8 cellular contexts compared by ENCODE assay signal in genomic region chrX:12791253-12792228, GRCh38. TPM values are rescaled to one million over a fixed set of nuclear protein-coding genes. Genes with fewer than 3 reads are reported as not detected.
DNase-seq lines count a peak whose midpoint lies in the region; ATAC-seq lines count a peak whose summit lies in the region.

PRPS2 (plus strand) TSS chrX:12791412; CDS start chrX:12791498, 86 bp downstream.

- H3K36me3 ChIP-seq in duodenal mucosa (ENCODE audit: control insufficient read depth in 1 of 2, insufficient read depth in 2 of 2, low read length in 2 of 2): no peaks in the 10 kb centered on the region

- peaks cover 0 to 3% of the 10 kb centered on the region in 2 donors for H3K4me1 ChIP-seq in duodenal mucosa (ENCODE audit: control insufficient read depth in 1 of 2, insufficient read depth in 2 of 2, low read length in 2 of 2)

- H3K27ac ChIP-seq in duodenal mucosa (ENCODE audit: low read depth, low read length): no peak within 1 kb of the TSS

- peak; percentile 22 for DNase-seq in DMS153 treated with DMSO at 0.1 percent for 48 hours (lab: John Stamatoyannopoulos, UW; ENCODE audit: unreplicated experiment)
- no peak for DNase-seq in DMS153 (lab: John Stamatoyannopoulos, UW)
- peak; percentile 79 for DNase-seq in NCI-H345 (lab: John Stamatoyannopoulos, UW)
- DNase-seq in activated CD4-positive, alpha-beta T cell treated with anti-CD3 and anti-CD28 coated beads, Interleukin-2, amount 50 U/mL, for 24 hours (ENCODE audit: low read depth in 1 of 2, low spot score in 1 of 2): peak; percentile 36 to 42
- DNase-seq in lung microvascular endothelial cell (ENCODE audit: low read depth in 2 of 2): peak; percentile 37 to 53
- peak; percentile 38 to 65 (median 55) for DNase-seq in stimulated activated CD4-positive, alpha-beta T cell treated with anti-CD3 and anti-CD28 coated beads, TNF-alpha, amount 100 ng/mL, for 48 hours (ENCODE audit: low read depth in 3 of 3)

- no peaks in the 10 kb centered on the region for H3K9me3 ChIP-seq in duodenal mucosa (ENCODE audit: control insufficient read depth in 1 of 2, low read length in 2 of 2)

- peak; percentile 61 for ATAC-seq in HG02938 (IDR thresholded peaks at IDR 0.05; ENCODE audit: unreplicated experiment)

- peak within 1 kb of the TSS; percentile 68 to 71 for H3K4me3 ChIP-seq in duodenal mucosa (ENCODE audit: low read depth in 1 of 2, low read length in 2 of 2)

- no peaks in the 10 kb centered on the region for H3K27me3 ChIP-seq in duodenal mucosa (ENCODE audit: control insufficient read depth in 1 of 2, insufficient read depth in 2 of 2, low read length in 2 of 2)

- H3K9ac ChIP-seq in duodenal mucosa (ENCODE audit: low read depth in 1 of 2, low read length in 2 of 2): peak within 1 kb of the TSS; percentile 32 to 48

RNA-seq across cellular contexts. Expression of gene PRPS2, which starts in this region (rescaled TPM):
- 9.9 and 12.6 TPM in 2 replicates for total RNA-seq in lung microvascular endothelial cell
